In genomic region chr15:74540761-74541493, GRCh38 we compare ENCODE assay signal across 8 cellular contexts. TPM values are rescaled to one million over a fixed set of nuclear protein-coding genes. Genes with fewer than 3 reads are reported as not detected.
DNase-seq lines count a peak whose midpoint lies in the region; ATAC-seq and TF ChIP-seq lines count a peak whose summit lies in the region.

Gene ARID3B, plus strand, starts transcription at chr15:74541220. Its CDS starts 2,717 bp downstream, at chr15:74543937.

- no peaks in the 10 kb centered on the region for H3K9me3 Mint-ChIP-seq in IgD-negative memory B cell

- intact Hi-C loops in OCI-LY7 (cut with micrococcal nuclease; ENCODE audit: unreplicated experiment) = loop anchor here (1.0 to 2.0 kb wide), 3 partner anchors 74 to 166 kb away; partner anchors contain the start of genes CLK3 and UBL7

- H3K79me2 ChIP-seq in OCI-LY7 (ENCODE audit: insufficient read depth, low read depth, low read length) = no peaks in the 10 kb centered on the region

- CTCF ChIA-PET in OCI-LY7 (lab: Charles Lee; ENCODE audit: unreplicated experiment) = interaction anchor here (0.6 to 0.9 kb wide), 5 partner anchors 25 to 1146 kb away, joined by 3 to 6 read pairs (median 3); no protein-coding TSS in a partner anchor

- peaks cover 20% of the 10 kb centered on the region for H3K4me1 ChIP-seq in OCI-LY7 (ENCODE audit: insufficient read depth, low read length, poor library complexity, severe bottlenecking)

- H3K4me2 ChIP-seq in OCI-LY7 (ENCODE audit: low read length) = peak within 1 kb of the TSS; percentile 99

- H3K4me3 ChIP-seq in OCI-LY7 (ENCODE audit: low read depth, low read length, poor library complexity, severe bottlenecking) = peak within 1 kb of the TSS; percentile 91

- H3K27me3 Mint-ChIP-seq in IgD-negative memory B cell = no peaks in the 10 kb centered on the region

- peaks cover 2% of the 10 kb centered on the region for H3K36me3 Mint-ChIP-seq in IgD-negative memory B cell

- H3K4me1 Mint-ChIP-seq in IgD-negative memory B cell = peaks cover 39 to 42% (median 42%) of the 10 kb centered on the region in 3 donors

- no TSS peak for BruUV-seq in OCI-LY7 (replicated peaks; lab: Mats Ljungman, UMichigan)

- peak within 1 kb of the TSS; percentile 36 for H3K27ac ChIP-seq in OCI-LY7 (ENCODE audit: low read depth, low read length, poor library complexity, severe bottlenecking)

- H3K27ac Mint-ChIP-seq in IgD-negative memory B cell = peak within 1 kb of the TSS; percentile 84 to 97 (median 95)

- TF ChIP-seq CTCF in OCI-LY7 (conservative IDR thresholded peaks at IDR 0.05; ENCODE audit: low read length) = no peak

- DNase-seq in DMS 273 treated with DMSO at 0.1 percent for 48 hours (lab: John Stamatoyannopoulos, UW) (peak; percentile 89), OCI-LY7 (ENCODE audit: low spot score) (peak; percentile 98), epidermal melanocyte (ENCODE audit: insufficient read length, low spot score) (peak; percentile 96), middle frontal gyrus (ENCODE audit: extremely low spot score, low spot score) (peak; percentile 87)
- DNase-seq in activated CD8-positive, alpha-beta memory T cell treated with anti-CD3 and anti-CD28 coated beads, Interleukin-2, amount 50 U/mL, for 48 hours = peak; percentile 96
- peak; percentile 95 to 97 for DNase-seq in stimulated activated CD8-positive, alpha-beta memory T cell treated with anti-CD3 and anti-CD28 coated beads, Interleukin-15, amount 100 ng/mL, for 48 hours (ENCODE audit: low read depth in 2 of 2)

- H4K20me1 ChIP-seq in OCI-LY7 (ENCODE audit: insufficient read depth, low read length) = peaks cover 26% of the 10 kb centered on the region

- no peaks in the 10 kb centered on the region for H3K9me3 ChIP-seq in OCI-LY7 (ENCODE audit: low read length)

- peak within 1 kb of the TSS; percentile 92 for H2AFZ ChIP-seq in OCI-LY7 (ENCODE audit: low read length)

- no peaks in the 10 kb centered on the region for H3K9me2 ChIP-seq in OCI-LY7 (ENCODE audit: insufficient read depth, low read length)

- peak within 1 kb of the TSS; percentile 98 to 100 (median 98) for H3K4me3 Mint-ChIP-seq in IgD-negative memory B cell

- no peaks in the 10 kb centered on the region for H3K36me3 ChIP-seq in OCI-LY7 (ENCODE audit: insufficient read depth, low read length)

- ATAC-seq in GM21529 (IDR thresholded peaks at IDR 0.05; ENCODE audit: unreplicated experiment) = peak; percentile 72

- POLR2A ChIA-PET in OCI-LY7 (lab: Charles Lee) = interaction anchor here (0.5 to 1.6 kb wide), 7 partner anchors 17 to 1038 kb away, joined by 3 to 8 read pairs (median 3); partner anchors contain the start of genes CLK3 and PTPN9

RNA-seq across cellular contexts. Expression of gene ARID3B, which starts in this region (rescaled TPM):
- polyA plus RNA-seq in IgD-negative memory B cell = 14.4 TPM
- 0.80 and 7.5 TPM in 2 replicates for total RNA-seq in OCI-LY7 (2014; rRNA removed; shearing (Covaris generic))
- total RNA-seq in OCI-LY7 (2022) = 2.0 and 3.2 TPM in 2 replicates

Comparison
In these comparisons a context has a peak if more than half of its experiments do, and no peak if none do; other contexts are left out.
1. Peak in every context shown above with its lines: DNase-seq, ATAC-seq, H3K4me3 ChIP-seq and H3K27ac ChIP-seq.